In genomic region chr19:57363734-57364181, GRCh38 we compare ENCODE assay signal across 8 cellular contexts. TPM values are rescaled to one million over a fixed set of nuclear protein-coding genes. Genes with fewer than 3 reads are reported as not detected.
DNase-seq lines count a peak whose midpoint lies in the region; ATAC-seq and TF ChIP-seq lines count a peak whose summit lies in the region.

No MANE protein-coding gene starts in this region.

- ATAC-seq in HG02642 (IDR thresholded peaks at IDR 0.05; ENCODE audit: poor library complexity, unreplicated experiment) (peak; percentile 20), omental fat pad (ENCODE audit: low FRiP score) (peak; percentile 8), GM19328 (IDR thresholded peaks at IDR 0.05; ENCODE audit: unreplicated experiment) (no peak)

- H3K4me3 ChIP-seq in WI38 (ENCODE audit: low read depth, low read length) (peak overlapping the region; percentile 66), fibroblast of villous mesenchyme (ENCODE audit: low read depth, low read length) (peak overlapping the region; percentile 72)

- DNase-seq in COLO668 (lab: John Stamatoyannopoulos, UW; ENCODE audit: unreplicated experiment) (peak; percentile 8), fibroblast of villous mesenchyme (ENCODE audit: low read depth) (peak; percentile 21), omental fat pad (ENCODE audit: low spot score) (no peak), NCI-H345 (lab: John Stamatoyannopoulos, UW) (no peak), GM10248 (ENCODE audit: extremely low spot score) (no peak)

- POLR2A ChIA-PET in GM10248 (lab: Yijun Ruan, JAX): no interaction called here

- TF ChIP-seq CTCF in WI38 (IDR thresholded peaks at IDR 0.05; ENCODE audit: low read depth, low read length) (no peak), fibroblast of villous mesenchyme (IDR thresholded peaks at IDR 0.05; ENCODE audit: insufficient read depth, low read depth, low read length) (no peak), omental fat pad (IDR thresholded peaks at IDR 0.05) (no peak), GM10248 (IDR thresholded peaks at IDR 0.05; ENCODE audit: control extremely low read depth, extremely low read depth, low read depth, missing control alignments) (no peak)

- CTCF ChIA-PET in GM10248 (lab: Yijun Ruan, JAX): interaction anchor here (1.7 kb wide), 1 partner anchor 13 kb away, joined by 6 read pairs; the partner anchor contains the start of gene ZNF304

RNA-seq across cellular contexts. Expression of gene TRAPPC2B, which starts 0.4 kb away (rescaled TPM):
- total RNA-seq in fibroblast of villous mesenchyme (8.4 and 11.7 TPM in 2 replicates), omental fat pad (10 to 100 TPM; 15.3 to 22.9 (median 16.9) TPM)

RNA-seq across cellular contexts. Expression of gene ZNF547, which starts 0.4 kb away (rescaled TPM):
- total RNA-seq in fibroblast of villous mesenchyme: 1.9 and 6.0 TPM in 2 replicates
- 1 to 10 TPM; 1.9 to 2.6 (median 2.6) TPM for total RNA-seq in omental fat pad

RNA-seq across cellular contexts. Expression of gene ZNF304, which starts 12.7 kb away (rescaled TPM):
- total RNA-seq in fibroblast of villous mesenchyme (9.0 and 11.2 TPM in 2 replicates), omental fat pad (10 to 100 TPM in 1 of 4 donors, 1 to 10 TPM in 3; 4.6 to 11.0 (median 7.3) TPM)

RNA-seq across cellular contexts. Expression of gene ZNF548, which starts 25.9 kb away (rescaled TPM):
- total RNA-seq in fibroblast of villous mesenchyme (15.8 and 19.0 TPM in 2 replicates), omental fat pad (10 to 100 TPM; 11.7 to 35.9 (median 22.7) TPM)

RNA-seq across cellular contexts. Expression of gene ZNF543, which starts 43.5 kb away (rescaled TPM):
- total RNA-seq in fibroblast of villous mesenchyme (9.7 and 10.4 TPM in 2 replicates), omental fat pad (1 to 10 TPM; 5.6 to 8.4 (median 7.3) TPM)

Comparison
In these comparisons a context has a peak if more than half of its experiments do, and no peak if none do; other contexts are left out.
1. DNase-seq: peak in COLO668 (single experiment) and fibroblast of villous mesenchyme (single experiment); none in omental fat pad (single experiment), NCI-H345 (single experiment) and GM10248 (single experiment).